1 cellular context compared by ENCODE assay signal in the genomic region with DNA sequence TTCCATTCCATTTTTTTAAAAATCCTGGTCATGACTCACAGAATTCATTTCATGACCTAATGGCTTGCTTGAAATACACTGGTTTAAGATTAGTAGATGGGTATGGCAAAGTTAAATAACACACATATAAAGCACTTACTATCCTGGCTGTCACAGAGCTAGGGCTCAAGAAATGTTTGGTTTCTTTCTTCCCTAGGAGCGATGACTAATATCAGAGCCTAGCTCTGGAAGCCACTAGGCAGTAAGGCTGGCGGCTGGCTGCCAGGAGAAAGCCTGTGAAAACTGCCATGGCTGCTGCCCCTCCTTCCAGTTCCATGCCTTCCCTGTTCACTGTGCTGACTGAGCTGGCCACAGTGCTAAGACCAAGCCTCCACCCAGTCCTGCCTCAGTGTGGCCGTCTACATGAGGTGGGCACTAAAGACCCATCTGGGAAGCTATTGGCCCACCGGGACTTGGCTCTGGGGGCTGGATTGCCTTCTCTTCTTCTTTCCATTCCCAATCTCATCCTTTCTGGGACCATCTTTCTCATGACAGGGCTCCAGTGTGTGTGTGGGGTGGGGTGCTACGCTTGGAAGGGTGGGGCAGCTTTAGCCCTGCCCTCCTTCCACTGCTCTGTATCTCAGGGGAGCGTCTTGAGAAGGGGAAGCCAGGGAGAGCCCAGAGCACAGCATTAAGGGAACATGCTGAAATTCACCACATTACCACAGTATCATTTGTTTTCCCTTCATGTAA.
TF ChIP-seq lines count a peak whose summit lies in the region.

No MANE protein-coding gene starts in this region.

TF ChIP-seq in WTC11, 78 proteins besides CTCF, POLR2A, EP300 and RAD21 (continued from another document):
- TF ChIP-seq ZBTB21 (CRISPR knock-in tag; IDR thresholded peaks at IDR 0.05; ENCODE audit: borderline replicate concordance) (no peak), TEAD1 (CRISPR knock-in tag; IDR thresholded peaks at IDR 0.05) (no peak)
- TF ChIP-seq, protein P1, sequence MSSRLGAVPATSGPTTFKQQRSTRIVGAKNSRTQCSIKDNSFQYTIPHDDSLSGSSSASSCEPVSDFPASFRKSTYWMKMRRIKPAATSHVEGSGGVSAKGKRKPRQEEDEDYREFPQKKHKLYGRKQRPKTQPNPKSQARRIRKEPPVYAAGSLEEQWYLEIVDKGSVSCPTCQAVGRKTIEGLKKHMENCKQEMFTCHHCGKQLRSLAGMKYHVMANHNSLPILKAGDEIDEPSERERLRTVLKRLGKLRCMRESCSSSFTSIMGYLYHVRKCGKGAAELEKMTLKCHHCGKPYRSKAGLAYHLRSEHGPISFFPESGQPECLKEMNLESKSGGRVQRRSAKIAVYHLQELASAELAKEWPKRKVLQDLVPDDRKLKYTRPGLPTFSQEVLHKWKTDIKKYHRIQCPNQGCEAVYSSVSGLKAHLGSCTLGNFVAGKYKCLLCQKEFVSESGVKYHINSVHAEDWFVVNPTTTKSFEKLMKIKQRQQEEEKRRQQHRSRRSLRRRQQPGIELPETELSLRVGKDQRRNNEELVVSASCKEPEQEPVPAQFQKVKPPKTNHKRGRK (CRISPR knock-in tag; IDR thresholded peaks at IDR 0.05; ENCODE audit: borderline replicate concordance), result no peak
